In the genomic region with DNA sequence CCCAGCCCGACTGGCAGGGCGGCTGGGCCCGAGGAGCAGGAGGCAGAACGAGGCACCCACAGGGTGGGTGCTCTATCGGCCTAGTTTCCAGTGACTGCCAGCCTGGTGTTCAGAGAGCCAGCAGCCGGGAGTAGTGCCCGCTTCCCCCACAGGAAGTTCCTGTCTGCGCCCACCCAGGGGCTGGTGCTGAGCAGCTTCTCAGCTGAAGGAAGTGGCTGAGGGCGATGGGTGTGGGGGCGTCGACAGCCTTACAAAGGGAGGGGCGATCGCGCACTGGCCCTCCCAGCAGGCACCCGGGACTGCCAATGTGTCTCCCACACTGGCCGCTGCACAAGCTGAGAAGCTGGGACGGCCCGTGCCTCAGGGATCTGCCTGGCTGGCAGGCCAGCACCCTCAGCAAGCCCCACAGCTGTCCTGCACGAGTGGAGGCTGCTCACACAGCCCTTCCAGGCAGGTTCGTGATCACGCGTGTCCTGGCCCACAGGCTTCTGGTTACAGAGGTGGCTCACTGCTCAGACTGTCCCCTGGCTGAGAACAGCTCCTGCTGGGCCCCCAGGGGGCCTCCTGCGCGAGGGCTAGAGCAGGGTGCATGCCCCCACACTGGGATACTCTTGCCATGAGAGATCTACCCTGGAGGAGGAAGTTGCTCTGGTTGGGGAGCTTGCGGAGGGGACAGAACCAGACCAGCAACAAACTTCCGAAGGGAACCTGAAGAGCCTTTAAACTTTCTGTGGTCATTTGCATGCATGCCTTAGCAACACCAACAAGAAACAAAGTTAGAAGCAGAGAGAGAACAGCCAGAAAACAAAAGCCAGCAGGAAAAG, we compare ENCODE assay signal across 8 cellular contexts. TPM values are rescaled to one million over a fixed set of nuclear protein-coding genes. Genes with fewer than 3 reads are reported as not detected.
DNase-seq lines count a peak whose midpoint lies in the region; ATAC-seq and TF ChIP-seq lines count a peak whose summit lies in the region.

No MANE protein-coding gene starts in this region.

- H3K9me2 ChIP-seq in GM23248 (ENCODE audit: insufficient read depth) = no peaks in the 10 kb centered on the region

- H3K27ac ChIP-seq in esophagus squamous epithelium (peak overlapping the region; percentile 59 to 95 (median 72)), GM23248 (no peak overlapping the region)

- peak; percentile 88 for DNase-seq in Jurkat, Clone E6-1 (ENCODE audit: low read depth, low spot score)
- DNase-seq in activated CD8-positive, alpha-beta memory T cell treated with anti-CD3 and anti-CD28 coated beads for 48 hours (ENCODE audit: low read depth in 2 of 3, low spot score in 2 of 3) = peak in 2 of 3 experiments; percentile 62 to 63
- DNase-seq in esophagus squamous epithelium (lab: John Stamatoyannopoulos, UW) (no peak), NCI-H69 (lab: John Stamatoyannopoulos, UW) (no peak), GM23248 (no peak)
- DNase-seq in stimulated activated CD4-positive, alpha-beta T cell treated with anti-CD3 and anti-CD28 coated beads, Interleukin-15, amount 100 ng/mL, for 48 hours (ENCODE audit: low read depth in 2 of 2) = peak; percentile 53 to 68

- no peak for ATAC-seq in GM19351 (IDR thresholded peaks at IDR 0.05; ENCODE audit: unreplicated experiment)
- ATAC-seq in GM21723 (IDR thresholded peaks at IDR 0.05; ENCODE audit: unreplicated experiment) = no peak

- H3K27me3 ChIP-seq in esophagus squamous epithelium (no peaks in the 10 kb centered on the region), GM23248 (replicated peaks; ENCODE audit: insufficient read depth) (no peaks in the 10 kb centered on the region)

- peak in 1 of 4 donors; percentile 24 for TF ChIP-seq POLR2A in esophagus squamous epithelium (IDR thresholded peaks at IDR 0.05)

- H3K9me3 ChIP-seq in esophagus squamous epithelium = no peaks in the 10 kb centered on the region
- no peaks in the 10 kb centered on the region for H3K9me3 ChIP-seq in GM23248 (ENCODE audit: low read depth)

- in situ Hi-C loops in GM23248 (cut with MboI) = no loop called here

- 63 to 80% methylated on average over 4 to 9 of the region's 26 CpGs for WGBS in esophagus squamous epithelium, 2 donors
- WGBS in GM23248 (ENCODE audit: low coverage in 1 of 2, low lambda C conversion rate in 2 of 2, missing lambda C conversion rate in 2 of 2), 2 experiments = 66 to 73% methylated on average over 25 to 26 of the region's 26 CpGs

- H3F3A ChIP-seq in GM23248 (ENCODE audit: insufficient read depth) = 0 out of 2 replicates have a peak, but pooled peaks cover 5% of the 10 kb centered on the region

- peak overlapping the region; percentile 64 for H3K4me3 ChIP-seq in Jurkat, Clone E6-1 (ENCODE audit: low read length)
- H3K4me3 ChIP-seq in esophagus squamous epithelium = peak overlapping the region in 3 of 4 donors; percentile 1 to 99 (median 34)
- no peak overlapping the region for H3K4me3 ChIP-seq in GM23248

- peaks cover 22% of the 10 kb centered on the region for H3K79me2 ChIP-seq in GM23248 (ENCODE audit: insufficient read depth)

- intact Hi-C loops in esophagus squamous epithelium (cut with DNase I) = no loop called here

- H3K4me2 ChIP-seq in GM23248 (ENCODE audit: unreplicated experiment) = no peak overlapping the region

- H2AFZ ChIP-seq in GM23248 = no peak overlapping the region

- H3K36me3 ChIP-seq in esophagus squamous epithelium = peaks cover 0 to 20% (median 0%) of the 10 kb centered on the region in 3 donors
- no peaks in the 10 kb centered on the region for H3K36me3 ChIP-seq in GM23248 (ENCODE audit: low read depth)

- TF ChIP-seq CTCF in esophagus squamous epithelium (IDR thresholded peaks at IDR 0.05) = no peak

- no peaks in the 10 kb centered on the region for H4K20me1 ChIP-seq in GM23248 (ENCODE audit: insufficient read depth)

- peaks cover 28 to 83% (median 34%) of the 10 kb centered on the region in 3 donors for H3K4me1 ChIP-seq in esophagus squamous epithelium
- peaks cover 15% of the 10 kb centered on the region for H3K4me1 ChIP-seq in GM23248 (ENCODE audit: insufficient read depth)

- H3K9ac ChIP-seq in GM23248 = no peak overlapping the region

RNA-seq across cellular contexts. Expression of gene RNF166, which starts 2.5 kb away (rescaled TPM):
- 48.5 TPM for polyA plus RNA-seq in Jurkat, Clone E6-1 (2012; ENCODE audit: insufficient read depth, insufficient read length)
- total RNA-seq in esophagus squamous epithelium = 10 to 100 TPM in 2 of 4 donors, 1 to 10 TPM in 2; 7.1 to 16.8 (median 9.6) TPM
- 13.7 and 14.6 TPM in 2 replicates for total RNA-seq in GM23248 (2014; rRNA removed; shearing (Covaris generic))
- polyA plus RNA-seq in GM23248 (2016; fragmentation: Nextera tagmentation; extraction: Ambion mirVana) = 8.2 and 8.9 TPM in 2 replicates

RNA-seq across cellular contexts. Expression of gene CTU2, which starts 2.6 kb away (rescaled TPM):
- polyA plus RNA-seq in Jurkat, Clone E6-1 (2012; ENCODE audit: insufficient read depth, insufficient read length) = 21.2 TPM
- total RNA-seq in esophagus squamous epithelium = 10 to 100 TPM in 1 of 4 donors, 1 to 10 TPM in 3; 4.4 to 13.2 (median 6.3) TPM
- 20.4 and 22.3 TPM in 2 replicates for total RNA-seq in GM23248 (2014; rRNA removed; shearing (Covaris generic))
- 16.1 and 17.1 TPM in 2 replicates for polyA plus RNA-seq in GM23248 (2016; fragmentation: Nextera tagmentation; extraction: Ambion mirVana)

RNA-seq across cellular contexts. Expression of gene SNAI3, which starts 17.4 kb away (rescaled TPM):
- 1.2 TPM for polyA plus RNA-seq in Jurkat, Clone E6-1 (2012; ENCODE audit: insufficient read depth, insufficient read length)
- total RNA-seq in esophagus squamous epithelium = under 1 TPM in 2 of 4 donors, not detected in 2; 0.23 to 0.95 TPM
- not detected in 2 replicates for total RNA-seq in GM23248 (2014; rRNA removed; shearing (Covaris generic))
- 0.35 and 0.71 TPM in 2 replicates for polyA plus RNA-seq in GM23248 (2016; fragmentation: Nextera tagmentation; extraction: Ambion mirVana)

RNA-seq across cellular contexts. Expression of gene MVD, which starts 40.8 kb away (rescaled TPM):
- polyA plus RNA-seq in Jurkat, Clone E6-1 (2012; ENCODE audit: insufficient read depth, insufficient read length) = 91.1 TPM
- 100 to 1,000 TPM in 1 of 4 donors, 10 to 100 TPM in 3; 52.7 to 134 (median 71.4) TPM for total RNA-seq in esophagus squamous epithelium
- 25.0 and 29.1 TPM in 2 replicates for total RNA-seq in GM23248 (2014; rRNA removed; shearing (Covaris generic))
- polyA plus RNA-seq in GM23248 (2016; fragmentation: Nextera tagmentation; extraction: Ambion mirVana) = 27.4 and 28.6 TPM in 2 replicates

RNA-seq across cellular contexts. Expression of gene CYBA, which starts 52.8 kb away (rescaled TPM):
- 176 TPM for polyA plus RNA-seq in Jurkat, Clone E6-1 (2012; ENCODE audit: insufficient read depth, insufficient read length)
- 100 to 1,000 TPM in 2 of 4 donors, 10 to 100 TPM in 2; 67.1 to 205 (median 98.7) TPM for total RNA-seq in esophagus squamous epithelium
- 332 and 338 TPM in 2 replicates for total RNA-seq in GM23248 (2014; rRNA removed; shearing (Covaris generic))
- polyA plus RNA-seq in GM23248 (2016; fragmentation: Nextera tagmentation; extraction: Ambion mirVana) = 270 and 283 TPM in 2 replicates

Comparison
In these comparisons a context has a peak if more than half of its experiments do, and no peak if none do; other contexts are left out.
1. DNase-seq: peak in Jurkat, Clone E6-1 (single experiment), activated CD8-positive, alpha-beta memory T cell treated with anti-CD3 and anti-CD28 coated beads for 48 hours (2 of 3) and stimulated activated CD4-positive, alpha-beta T cell treated with anti-CD3 and anti-CD28 coated beads, Interleukin-15, amount 100 ng/mL, for 48 hours (2 of 2); none in esophagus squamous epithelium (single experiment), NCI-H69 (single experiment) and GM23248 (single experiment).